In the genomic region with DNA sequence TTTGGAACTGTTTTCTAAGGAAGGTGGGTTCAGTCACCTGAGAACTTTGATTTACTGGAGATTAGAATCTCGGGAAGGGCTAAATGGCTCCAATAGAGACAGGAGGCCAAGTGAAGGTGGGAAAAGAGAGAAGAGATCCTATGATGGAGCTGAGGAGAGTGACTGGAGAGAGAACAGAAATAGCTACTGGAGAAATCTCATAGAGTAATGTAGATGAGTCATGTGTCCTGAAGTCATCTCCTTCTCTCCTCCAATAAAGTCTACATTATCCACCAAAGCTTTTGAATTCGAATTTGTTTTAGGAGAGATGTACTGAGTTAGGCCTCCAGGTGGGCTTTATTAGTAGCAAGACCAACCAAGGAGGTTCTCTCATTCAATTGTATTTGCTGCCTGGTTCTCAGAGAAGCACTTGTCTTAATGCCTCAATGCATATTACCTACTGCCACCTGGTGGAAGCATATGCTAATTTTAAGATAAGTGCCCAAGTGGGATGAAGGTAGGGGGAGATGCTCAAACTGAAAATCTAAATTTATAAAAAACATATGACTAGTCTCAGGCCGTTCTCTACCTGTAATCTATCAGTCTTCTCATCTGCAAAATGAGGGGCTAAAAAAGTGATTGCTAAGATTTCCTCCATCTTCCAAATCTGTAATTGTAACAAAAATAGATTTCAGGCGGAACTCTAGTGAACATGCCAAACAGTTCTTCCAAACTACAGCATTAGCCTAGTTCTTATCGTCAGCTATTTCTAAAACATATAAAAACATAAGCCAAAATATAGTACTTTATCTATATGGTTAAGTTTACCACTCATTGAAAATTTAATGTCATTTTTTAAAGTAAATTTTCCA, we compare ENCODE assay signal across 8 cellular contexts. TPM values are rescaled to one million over a fixed set of nuclear protein-coding genes. Genes with fewer than 3 reads are reported as not detected.
DNase-seq lines count a peak whose midpoint lies in the region; ATAC-seq and TF ChIP-seq lines count a peak whose summit lies in the region.

No MANE protein-coding gene starts in this region.

- no peaks in the 10 kb centered on the region for H3K4me1 ChIP-seq in left ventricle myocardium inferior

- no peaks in the 10 kb centered on the region for H3K9me3 ChIP-seq in left ventricle myocardium inferior (replicated peaks)

- no peak overlapping the region for H3K4me3 ChIP-seq in left ventricle myocardium inferior

- H3K36me3 ChIP-seq in left ventricle myocardium inferior, result no peaks in the 10 kb centered on the region

- H3K27ac ChIP-seq in left ventricle myocardium inferior (replicated peaks), result no peak overlapping the region

- intact Hi-C loops in left ventricle myocardium inferior (cut with micrococcal nuclease), result no loop called here
- intact Hi-C loops in Right ventricle myocardium superior (cut with DNase I), result no loop called here

- DNase-seq in left ventricle myocardium inferior (no peak), Right ventricle myocardium superior (no peak), HEK293T (ENCODE audit: extremely low spot score) (peak; percentile 15), NCI-H1436 (lab: John Stamatoyannopoulos, UW) (peak; percentile 53), amniotic epithelial cell (ENCODE audit: low read depth) (peak; percentile 53), left kidney (ENCODE audit: low read depth, low spot score) (peak; percentile 80), NCI-H128 (lab: John Stamatoyannopoulos, UW; ENCODE audit: unreplicated experiment) (no peak), mucosa of gallbladder (ENCODE audit: low spot score) (no peak)

- CTCF ChIA-PET in HEK293T (lab: Yijun Ruan, JAX), result interaction anchor here (0.8 to 1.9 kb wide), 2 partner anchors 9 to 11 kb away, joined by 4 to 5 read pairs; no protein-coding TSS in a partner anchor

- POLR2A ChIA-PET in HEK293T (lab: Yijun Ruan, JAX), result no interaction called here

- peak; percentile 51 for TF ChIP-seq CTCF in left ventricle myocardium inferior (IDR thresholded peaks at IDR 0.05; ENCODE audit: borderline replicate concordance)

- no peak for ATAC-seq in Right ventricle myocardium superior (ENCODE audit: poor library complexity)

- no peaks in the 10 kb centered on the region for H3K27me3 ChIP-seq in left ventricle myocardium inferior (ENCODE audit: low read depth)

TF ChIP-seq in HEK293T, 16 proteins besides CTCF, POLR2A, EP300 and RAD21:
- TF ChIP-seq L3MBTL2 (conservative IDR thresholded peaks at IDR 0.05) (no peak), FOXA1 (IDR thresholded peaks at IDR 0.05) (no peak), SP1 (IDR thresholded peaks at IDR 0.05) (no peak), HDGF (IDR thresholded peaks at IDR 0.05; ENCODE audit: borderline replicate concordance) (no peak), BHLHE40 (IDR thresholded peaks at IDR 0.05; ENCODE audit: borderline replicate concordance) (no peak), CTBP1 (IDR thresholded peaks at IDR 0.05; ENCODE audit: borderline replicate concordance) (no peak), SUZ12 (IDR thresholded peaks at IDR 0.05) (no peak), FOXM1 (IDR thresholded peaks at IDR 0.05; ENCODE audit: borderline replicate concordance) (no peak), ARNT (IDR thresholded peaks at IDR 0.05) (no peak), LEF1 (IDR thresholded peaks at IDR 0.05; ENCODE audit: borderline replicate concordance) (no peak), ZNF384 (IDR thresholded peaks at IDR 0.05) (no peak), NFRKB (IDR thresholded peaks at IDR 0.05) (no peak), FOXK2 (IDR thresholded peaks at IDR 0.05) (no peak), TARDBP (IDR thresholded peaks at IDR 0.05) (no peak), ELF4 (IDR thresholded peaks at IDR 0.05) (no peak)
- TF ChIP-seq, protein P1, sequence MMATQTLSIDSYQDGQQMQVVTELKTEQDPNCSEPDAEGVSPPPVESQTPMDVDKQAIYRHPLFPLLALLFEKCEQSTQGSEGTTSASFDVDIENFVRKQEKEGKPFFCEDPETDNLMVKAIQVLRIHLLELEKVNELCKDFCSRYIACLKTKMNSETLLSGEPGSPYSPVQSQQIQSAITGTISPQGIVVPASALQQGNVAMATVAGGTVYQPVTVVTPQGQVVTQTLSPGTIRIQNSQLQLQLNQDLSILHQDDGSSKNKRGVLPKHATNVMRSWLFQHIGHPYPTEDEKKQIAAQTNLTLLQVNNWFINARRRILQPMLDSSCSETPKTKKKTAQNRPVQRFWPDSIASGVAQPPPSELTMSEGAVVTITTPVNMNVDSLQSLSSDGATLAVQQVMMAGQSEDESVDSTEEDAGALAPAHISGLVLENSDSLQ (IDR thresholded peaks at IDR 0.05), result no peak

RNA-seq across cellular contexts. Expression of gene TXK, which starts 24.4 kb away (rescaled TPM):
- 0.71 TPM for total RNA-seq in left ventricle myocardium inferior
- total RNA-seq in Right ventricle myocardium superior, result 0.43 TPM
- total RNA-seq in mucosa of gallbladder, result 0.86 TPM

Comparison
In these comparisons a context has a peak if more than half of its experiments do, and no peak if none do; other contexts are left out.
1. DNase-seq: peak in HEK293T (single experiment), NCI-H1436 (single experiment), amniotic epithelial cell (single experiment) and left kidney (single experiment); none in left ventricle myocardium inferior (single experiment), Right ventricle myocardium superior (single experiment), NCI-H128 (single experiment) and mucosa of gallbladder (single experiment).